ENCODE assay signal across 8 cellular contexts in genomic region chr18:21612125-21613100, GRCh38. TPM values are rescaled to one million over a fixed set of nuclear protein-coding genes. Genes with fewer than 3 reads are reported as not detected.
A peak's percentile ranks its signal among the peaks of the same experiment; 100 is the strongest.
DNase-seq lines count a peak whose midpoint lies in the region; ATAC-seq and TF ChIP-seq lines count a peak whose summit lies in the region.

Gene SNRPD1, plus strand, starts transcription at chr18:21612314. Its CDS starts 116 bp downstream, at chr18:21612430.

- peaks cover 36% of the 10 kb centered on the region for H3K4me1 Mint-ChIP-seq in activated B cell treated with CpG ODN at 0.5 μM for 24 hours

- peak; percentile 90 for DNase-seq in AG10803 (ENCODE audit: low read depth)
- DNase-seq in NCI-H226, result peak; percentile 90
- DNase-seq in activated B cell treated with CpG ODN at 0.5 μM for 24 hours, result peak; percentile 95
- peak in 60 of 61 donors; percentile 14 to 91 (median 75) for DNase-seq in caudate nucleus (lab: John Stamatoyannopoulos, UW)
- DNase-seq in inferior parietal cortex (ENCODE audit: extremely low spot score), result peak; percentile 91
- peak; percentile 83 for DNase-seq in stimulated activated CD4-positive, alpha-beta T cell treated with anti-CD3 and anti-CD28 coated beads, Interleukin-12 subunit alpha, Interleukin-12 subunit beta, amount 100 ng/mL, for 24 hours (ENCODE audit: low read depth in 2 of 2)

- peak within 1 kb of the TSS; percentile 94 for H3K4me3 ChIP-seq in AG10803 (ENCODE audit: low read length)

- peak within 1 kb of the TSS; percentile 98 for H3K4me3 Mint-ChIP-seq in activated B cell treated with CpG ODN at 0.5 μM for 24 hours

- ATAC-seq in HG03196 (IDR thresholded peaks at IDR 0.05; ENCODE audit: unreplicated experiment) (peak; percentile 98), activated B cell treated with CpG ODN at 0.5 μM for 24 hours (ENCODE audit: low read depth) (peak; percentile 100)

- intact Hi-C loops in activated B cell treated with CpG ODN at 0.5 μM for 24 hours (cut with micrococcal nuclease), result loop anchor here (1.0 kb wide), 5 partner anchors 12 to 239 kb away; partner anchors contain the start of genes ABHD3, ESCO1 and MIB1

- peak within 1 kb of the TSS; percentile 99 for H3K27ac Mint-ChIP-seq in activated B cell treated with CpG ODN at 0.5 μM for 24 hours

- H3K27me3 Mint-ChIP-seq in activated B cell treated with CpG ODN at 0.5 μM for 24 hours, result no peaks in the 10 kb centered on the region

- H3K9me3 Mint-ChIP-seq in activated B cell treated with CpG ODN at 0.5 μM for 24 hours, result no peaks in the 10 kb centered on the region

- CTCF ChIA-PET in activated B cell treated with CpG ODN at 0.5 μM for 24 hours (lab: Charles Lee), result interaction anchor here (1.3 to 5.0 kb wide), 3 partner anchors 11 to 238 kb away, joined by 3 to 59 read pairs (median 5); partner anchors contain the start of gene ESCO1

- TF ChIP-seq POLR2A in GM18951 (IDR thresholded peaks at IDR 0.05; ENCODE audit: extremely low read depth, insufficient read depth, insufficient read length), result peak; percentile 92

- in situ Hi-C loops in GM18951 (cut with MboI; ENCODE audit: low sequenced_read_pairs, unreplicated experiment), result no loop called here

- POLR2A ChIA-PET in activated B cell treated with CpG ODN at 0.5 μM for 24 hours (lab: Charles Lee), result interaction anchor here (0.6 to 5.7 kb wide), 14 partner anchors 10 to 501 kb away, joined by 3 to 152 read pairs (median 6); partner anchors contain the start of genes ABHD3, ESCO1, MIB1 and ROCK1

- peak within 1 kb of the TSS; percentile 80 for H3K27ac ChIP-seq in caudate nucleus (ENCODE audit: low read depth, low read length)

- H3K36me3 Mint-ChIP-seq in activated B cell treated with CpG ODN at 0.5 μM for 24 hours (ENCODE audit: low read depth), result peaks cover 34% of the 10 kb centered on the region

- TF ChIP-seq CTCF in AG10803 (conservative IDR thresholded peaks at IDR 0.05; ENCODE audit: low read length) (peak; percentile 82), activated B cell treated with CpG ODN at 0.5 μM for 24 hours (IDR thresholded peaks at IDR 0.05) (peak; percentile 47)

RNA-seq across cellular contexts. Expression of gene SNRPD1, which starts in this region (rescaled TPM):
- total RNA-seq in activated B cell treated with CpG ODN at 0.5 μM for 24 hours, result 58.1 and 60.8 TPM in 2 replicates

Comparison
In these comparisons a context has a peak if more than half of its experiments do, and no peak if none do; other contexts are left out.
1. Peak in every context shown above with its lines: DNase-seq, ATAC-seq, H3K4me3 ChIP-seq and H3K27ac ChIP-seq.